Comparison of ENCODE assay signal across 1 cellular context in the genomic region with DNA sequence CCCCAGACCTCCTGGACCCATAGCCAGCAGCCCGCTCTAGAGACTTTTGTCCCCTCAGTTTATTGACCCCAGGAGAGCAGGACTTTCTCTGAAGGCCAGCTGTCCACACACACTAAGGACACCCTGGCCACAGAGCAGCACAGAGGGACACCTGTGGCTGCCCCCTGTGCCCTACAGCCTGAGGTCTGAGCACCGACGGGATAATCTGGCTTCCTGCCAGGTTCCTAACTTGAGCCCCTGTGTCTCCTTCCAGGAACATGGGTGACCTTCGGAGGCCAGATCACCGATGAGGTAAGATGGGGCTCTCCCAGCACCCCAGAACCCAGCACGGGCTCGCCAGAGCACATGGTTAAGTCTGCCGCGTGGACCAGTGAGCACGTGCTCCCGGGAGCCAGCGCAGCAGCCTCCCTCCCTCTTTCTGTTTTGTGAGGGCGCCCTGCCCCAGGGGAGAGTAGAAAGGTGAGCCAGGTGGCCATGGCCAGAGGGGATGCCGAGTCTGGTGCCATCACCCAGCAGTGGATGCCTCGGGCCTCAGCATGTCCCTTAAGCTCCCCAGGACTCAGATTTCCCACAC.
A peak's percentile ranks its signal among the peaks of the same experiment; 100 is the strongest.
TF ChIP-seq lines count a peak whose summit lies in the region.

No MANE protein-coding gene starts in this region.

TF ChIP-seq in K562, 482 proteins besides CTCF, POLR2A, EP300 and RAD21:
- TF ChIP-seq, protein P1, sequence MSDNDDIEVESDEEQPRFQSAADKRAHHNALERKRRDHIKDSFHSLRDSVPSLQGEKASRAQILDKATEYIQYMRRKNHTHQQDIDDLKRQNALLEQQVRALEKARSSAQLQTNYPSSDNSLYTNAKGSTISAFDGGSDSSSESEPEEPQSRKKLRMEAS (CRISPR knock-in tag; IDR thresholded peaks at IDR 0.05) = peak; percentile 80
- TF ChIP-seq CHD2 (IDR thresholded peaks at IDR 0.05; ENCODE audit: low read depth, low read length) (no peak), ZNF668 (CRISPR knock-in tag; IDR thresholded peaks at IDR 0.05) (no peak), NFIX (CRISPR knock-in tag; IDR thresholded peaks at IDR 0.05; ENCODE audit: low read depth) (peak; percentile 50; the same call in 1 of the 2 replicates), MYC (IDR thresholded peaks at IDR 0.05; ENCODE audit: low read depth, low read length) (peak; percentile 41), MYC (CRISPR knock-in tag; IDR thresholded peaks at IDR 0.05; ENCODE audit: borderline replicate concordance, low read depth) (no peak), ZNF146 (CRISPR knock-in tag; IDR thresholded peaks at IDR 0.05; ENCODE audit: unreplicated experiment) (no peak), NFIC (IDR thresholded peaks at IDR 0.05) (peak; percentile 94), MAFF (IDR thresholded peaks at IDR 0.05; ENCODE audit: low read length) (no peak)
- TF ChIP-seq, protein P2, sequence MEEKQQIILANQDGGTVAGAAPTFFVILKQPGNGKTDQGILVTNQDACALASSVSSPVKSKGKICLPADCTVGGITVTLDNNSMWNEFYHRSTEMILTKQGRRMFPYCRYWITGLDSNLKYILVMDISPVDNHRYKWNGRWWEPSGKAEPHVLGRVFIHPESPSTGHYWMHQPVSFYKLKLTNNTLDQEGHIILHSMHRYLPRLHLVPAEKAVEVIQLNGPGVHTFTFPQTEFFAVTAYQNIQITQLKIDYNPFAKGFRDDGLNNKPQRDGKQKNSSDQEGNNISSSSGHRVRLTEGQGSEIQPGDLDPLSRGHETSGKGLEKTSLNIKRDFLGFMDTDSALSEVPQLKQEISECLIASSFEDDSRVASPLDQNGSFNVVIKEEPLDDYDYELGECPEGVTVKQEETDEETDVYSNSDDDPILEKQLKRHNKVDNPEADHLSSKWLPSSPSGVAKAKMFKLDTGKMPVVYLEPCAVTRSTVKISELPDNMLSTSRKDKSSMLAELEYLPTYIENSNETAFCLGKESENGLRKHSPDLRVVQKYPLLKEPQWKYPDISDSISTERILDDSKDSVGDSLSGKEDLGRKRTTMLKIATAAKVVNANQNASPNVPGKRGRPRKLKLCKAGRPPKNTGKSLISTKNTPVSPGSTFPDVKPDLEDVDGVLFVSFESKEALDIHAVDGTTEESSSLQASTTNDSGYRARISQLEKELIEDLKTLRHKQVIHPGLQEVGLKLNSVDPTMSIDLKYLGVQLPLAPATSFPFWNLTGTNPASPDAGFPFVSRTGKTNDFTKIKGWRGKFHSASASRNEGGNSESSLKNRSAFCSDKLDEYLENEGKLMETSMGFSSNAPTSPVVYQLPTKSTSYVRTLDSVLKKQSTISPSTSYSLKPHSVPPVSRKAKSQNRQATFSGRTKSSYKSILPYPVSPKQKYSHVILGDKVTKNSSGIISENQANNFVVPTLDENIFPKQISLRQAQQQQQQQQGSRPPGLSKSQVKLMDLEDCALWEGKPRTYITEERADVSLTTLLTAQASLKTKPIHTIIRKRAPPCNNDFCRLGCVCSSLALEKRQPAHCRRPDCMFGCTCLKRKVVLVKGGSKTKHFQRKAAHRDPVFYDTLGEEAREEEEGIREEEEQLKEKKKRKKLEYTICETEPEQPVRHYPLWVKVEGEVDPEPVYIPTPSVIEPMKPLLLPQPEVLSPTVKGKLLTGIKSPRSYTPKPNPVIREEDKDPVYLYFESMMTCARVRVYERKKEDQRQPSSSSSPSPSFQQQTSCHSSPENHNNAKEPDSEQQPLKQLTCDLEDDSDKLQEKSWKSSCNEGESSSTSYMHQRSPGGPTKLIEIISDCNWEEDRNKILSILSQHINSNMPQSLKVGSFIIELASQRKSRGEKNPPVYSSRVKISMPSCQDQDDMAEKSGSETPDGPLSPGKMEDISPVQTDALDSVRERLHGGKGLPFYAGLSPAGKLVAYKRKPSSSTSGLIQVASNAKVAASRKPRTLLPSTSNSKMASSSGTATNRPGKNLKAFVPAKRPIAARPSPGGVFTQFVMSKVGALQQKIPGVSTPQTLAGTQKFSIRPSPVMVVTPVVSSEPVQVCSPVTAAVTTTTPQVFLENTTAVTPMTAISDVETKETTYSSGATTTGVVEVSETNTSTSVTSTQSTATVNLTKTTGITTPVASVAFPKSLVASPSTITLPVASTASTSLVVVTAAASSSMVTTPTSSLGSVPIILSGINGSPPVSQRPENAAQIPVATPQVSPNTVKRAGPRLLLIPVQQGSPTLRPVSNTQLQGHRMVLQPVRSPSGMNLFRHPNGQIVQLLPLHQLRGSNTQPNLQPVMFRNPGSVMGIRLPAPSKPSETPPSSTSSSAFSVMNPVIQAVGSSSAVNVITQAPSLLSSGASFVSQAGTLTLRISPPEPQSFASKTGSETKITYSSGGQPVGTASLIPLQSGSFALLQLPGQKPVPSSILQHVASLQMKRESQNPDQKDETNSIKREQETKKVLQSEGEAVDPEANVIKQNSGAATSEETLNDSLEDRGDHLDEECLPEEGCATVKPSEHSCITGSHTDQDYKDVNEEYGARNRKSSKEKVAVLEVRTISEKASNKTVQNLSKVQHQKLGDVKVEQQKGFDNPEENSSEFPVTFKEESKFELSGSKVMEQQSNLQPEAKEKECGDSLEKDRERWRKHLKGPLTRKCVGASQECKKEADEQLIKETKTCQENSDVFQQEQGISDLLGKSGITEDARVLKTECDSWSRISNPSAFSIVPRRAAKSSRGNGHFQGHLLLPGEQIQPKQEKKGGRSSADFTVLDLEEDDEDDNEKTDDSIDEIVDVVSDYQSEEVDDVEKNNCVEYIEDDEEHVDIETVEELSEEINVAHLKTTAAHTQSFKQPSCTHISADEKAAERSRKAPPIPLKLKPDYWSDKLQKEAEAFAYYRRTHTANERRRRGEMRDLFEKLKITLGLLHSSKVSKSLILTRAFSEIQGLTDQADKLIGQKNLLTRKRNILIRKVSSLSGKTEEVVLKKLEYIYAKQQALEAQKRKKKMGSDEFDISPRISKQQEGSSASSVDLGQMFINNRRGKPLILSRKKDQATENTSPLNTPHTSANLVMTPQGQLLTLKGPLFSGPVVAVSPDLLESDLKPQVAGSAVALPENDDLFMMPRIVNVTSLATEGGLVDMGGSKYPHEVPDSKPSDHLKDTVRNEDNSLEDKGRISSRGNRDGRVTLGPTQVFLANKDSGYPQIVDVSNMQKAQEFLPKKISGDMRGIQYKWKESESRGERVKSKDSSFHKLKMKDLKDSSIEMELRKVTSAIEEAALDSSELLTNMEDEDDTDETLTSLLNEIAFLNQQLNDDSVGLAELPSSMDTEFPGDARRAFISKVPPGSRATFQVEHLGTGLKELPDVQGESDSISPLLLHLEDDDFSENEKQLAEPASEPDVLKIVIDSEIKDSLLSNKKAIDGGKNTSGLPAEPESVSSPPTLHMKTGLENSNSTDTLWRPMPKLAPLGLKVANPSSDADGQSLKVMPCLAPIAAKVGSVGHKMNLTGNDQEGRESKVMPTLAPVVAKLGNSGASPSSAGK (IDR thresholded peaks at IDR 0.05) = peak; percentile 13; the same call in 1 of the 2 replicates
- TF ChIP-seq, protein P3, sequence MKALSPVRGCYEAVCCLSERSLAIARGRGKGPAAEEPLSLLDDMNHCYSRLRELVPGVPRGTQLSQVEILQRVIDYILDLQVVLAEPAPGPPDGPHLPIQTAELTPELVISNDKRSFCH (CRISPR knock-in tag; IDR thresholded peaks at IDR 0.05) = no peak
- TF ChIP-seq, protein P3 (tag; IDR thresholded peaks at IDR 0.05) = no peak
- TF ChIP-seq, protein P4, sequence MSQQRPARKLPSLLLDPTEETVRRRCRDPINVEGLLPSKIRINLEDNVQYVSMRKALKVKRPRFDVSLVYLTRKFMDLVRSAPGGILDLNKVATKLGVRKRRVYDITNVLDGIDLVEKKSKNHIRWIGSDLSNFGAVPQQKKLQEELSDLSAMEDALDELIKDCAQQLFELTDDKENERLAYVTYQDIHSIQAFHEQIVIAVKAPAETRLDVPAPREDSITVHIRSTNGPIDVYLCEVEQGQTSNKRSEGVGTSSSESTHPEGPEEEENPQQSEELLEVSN (IDR thresholded peaks at IDR 0.05; ENCODE audit: borderline replicate concordance in 1 of 2, extremely low read depth in 1 of 2, insufficient read depth in 1 of 2, insufficient read length in 1 of 2, low read depth in 1 of 2, low read length in 1 of 2, poor library complexity in 1 of 2, severe bottlenecking in 1 of 2) = peak in 1 of 2 experiments; percentile 70
- TF ChIP-seq, protein P5, sequence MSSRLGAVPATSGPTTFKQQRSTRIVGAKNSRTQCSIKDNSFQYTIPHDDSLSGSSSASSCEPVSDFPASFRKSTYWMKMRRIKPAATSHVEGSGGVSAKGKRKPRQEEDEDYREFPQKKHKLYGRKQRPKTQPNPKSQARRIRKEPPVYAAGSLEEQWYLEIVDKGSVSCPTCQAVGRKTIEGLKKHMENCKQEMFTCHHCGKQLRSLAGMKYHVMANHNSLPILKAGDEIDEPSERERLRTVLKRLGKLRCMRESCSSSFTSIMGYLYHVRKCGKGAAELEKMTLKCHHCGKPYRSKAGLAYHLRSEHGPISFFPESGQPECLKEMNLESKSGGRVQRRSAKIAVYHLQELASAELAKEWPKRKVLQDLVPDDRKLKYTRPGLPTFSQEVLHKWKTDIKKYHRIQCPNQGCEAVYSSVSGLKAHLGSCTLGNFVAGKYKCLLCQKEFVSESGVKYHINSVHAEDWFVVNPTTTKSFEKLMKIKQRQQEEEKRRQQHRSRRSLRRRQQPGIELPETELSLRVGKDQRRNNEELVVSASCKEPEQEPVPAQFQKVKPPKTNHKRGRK (tag; IDR thresholded peaks at IDR 0.05) = no peak
